ENCODE assay signal across 1 cellular context in the genomic region with DNA sequence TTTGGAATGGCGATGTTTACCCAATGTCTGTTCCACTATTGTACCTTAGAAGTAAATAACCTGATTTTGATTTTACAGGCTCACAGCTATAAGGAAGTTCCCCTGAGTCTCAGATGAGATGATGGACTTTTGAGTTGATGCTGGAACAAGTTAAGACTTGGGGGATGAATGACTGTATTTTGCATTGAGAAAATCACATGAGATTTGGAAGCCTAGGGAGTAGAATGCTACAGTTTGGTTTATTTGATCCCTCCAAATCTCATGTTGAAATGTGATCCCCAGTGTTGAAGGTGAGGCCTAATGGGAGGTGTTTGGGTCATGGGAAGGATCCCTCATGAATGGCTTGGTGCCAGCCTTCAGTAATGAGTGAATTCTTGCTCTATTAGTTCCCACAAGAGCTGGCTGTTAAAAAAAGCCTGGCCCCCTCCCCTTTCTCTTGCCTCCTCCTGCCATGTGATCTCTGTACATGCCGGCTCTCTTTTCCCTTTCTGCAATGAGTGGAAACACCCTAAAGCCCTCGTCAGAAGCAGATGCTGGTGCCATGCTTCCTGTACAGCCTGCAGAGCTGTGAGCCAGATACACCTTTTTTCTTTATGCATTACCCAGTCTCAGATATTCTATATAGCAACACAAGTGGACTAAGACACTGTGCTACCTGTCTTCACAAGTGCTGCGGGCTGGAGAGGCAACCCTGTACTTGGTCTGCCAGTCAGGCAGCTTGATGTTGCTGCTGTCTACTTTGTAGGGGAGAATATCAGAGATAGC.
TF ChIP-seq lines count a peak whose summit lies in the region.

No MANE protein-coding gene starts in this region.

TF ChIP-seq in SK-N-SH treated with all-trans-retinoic acid at 6 μM for 48 hours, 23 proteins besides CTCF, POLR2A, EP300 and RAD21 (continued from another document):
- TF ChIP-seq, protein P1, sequence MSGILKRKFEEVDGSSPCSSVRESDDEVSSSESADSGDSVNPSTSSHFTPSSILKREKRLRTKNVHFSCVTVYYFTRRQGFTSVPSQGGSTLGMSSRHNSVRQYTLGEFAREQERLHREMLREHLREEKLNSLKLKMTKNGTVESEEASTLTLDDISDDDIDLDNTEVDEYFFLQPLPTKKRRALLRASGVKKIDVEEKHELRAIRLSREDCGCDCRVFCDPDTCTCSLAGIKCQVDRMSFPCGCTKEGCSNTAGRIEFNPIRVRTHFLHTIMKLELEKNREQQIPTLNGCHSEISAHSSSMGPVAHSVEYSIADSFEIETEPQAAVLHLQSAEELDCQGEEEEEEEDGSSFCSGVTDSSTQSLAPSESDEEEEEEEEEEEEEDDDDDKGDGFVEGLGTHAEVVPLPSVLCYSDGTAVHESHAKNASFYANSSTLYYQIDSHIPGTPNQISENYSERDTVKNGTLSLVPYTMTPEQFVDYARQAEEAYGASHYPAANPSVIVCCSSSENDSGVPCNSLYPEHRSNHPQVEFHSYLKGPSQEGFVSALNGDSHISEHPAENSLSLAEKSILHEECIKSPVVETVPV (CRISPR knock-in tag; IDR thresholded peaks at IDR 0.05), result no peak
- TF ChIP-seq GLIS3 (CRISPR knock-in tag; IDR thresholded peaks at IDR 0.05) (no peak), ZNF70 (CRISPR knock-in tag; IDR thresholded peaks at IDR 0.05) (no peak), ZC3H10 (CRISPR knock-in tag; IDR thresholded peaks at IDR 0.05) (no peak)
